ENCODE assay signal across 14 cellular contexts in genomic region chr1:56200446-56200845, GRCh38.
DNase-seq lines count a peak whose midpoint lies in the region; TF ChIP-seq lines count a peak whose summit lies in the region.
"Had no signal": no experiment of that assay in that cellular context is flagged by ENCODE, and none has a peak within 500 bp of the region (broad histone marks: within the 10 kb centered on the region; RNA-seq: fewer than 3 reads in every experiment).

No MANE protein-coding gene starts in this region.

- H3K9ac ChIP-seq in SK-N-SH: no peak overlapping the region
- H3K9ac ChIP-seq: BLaER1 had no signal

- POLR2A ChIA-PET in SK-N-SH (lab: Yijun Ruan, JAX): interaction anchor here (0.6 to 1.0 kb wide), 2 partner anchors 163 to 378 kb away, joined by 3 read pairs; no protein-coding TSS in a partner anchor

- H3F3A ChIP-seq in SK-N-SH (replicated peaks; ENCODE audit: insufficient read depth): no peaks in the 10 kb centered on the region

- peaks cover 0 to 26% of the 10 kb centered on the region in 2 experiments; a peak in 2 of 4 replicates for H3K4me1 ChIP-seq in SK-N-SH (ENCODE audit: control insufficient read depth in 1 of 2, insufficient read depth in 2 of 2, low read depth in 1 of 2, low read length in 1 of 2)
- H3K4me1 ChIP-seq: BLaER1 had no signal

- no peak overlapping the region for H2AFZ ChIP-seq in SK-N-SH (ENCODE audit: low read depth)

- H3K27me3 ChIP-seq in SK-N-SH (ENCODE audit: insufficient read depth): no peaks in the 10 kb centered on the region
- H3K27me3 ChIP-seq: BLaER1, heart left ventricle had no signal

- 51% methylated on average over 4 of the region's 4 CpGs for WGBS in SK-N-SH (ENCODE audit: low lambda C conversion rate)

- DNase-seq in DMS153 treated with DMSO at 0.1 percent for 48 hours (lab: John Stamatoyannopoulos, UW; ENCODE audit: unreplicated experiment) (peak; percentile 24), NCI-H2029 (lab: John Stamatoyannopoulos, UW) (peak; percentile 61), SK-N-SH (peak; percentile 39), myocyte (ENCODE audit: low read depth) (peak; percentile 53), globus pallidus (ENCODE audit: low spot score) (no peak), CD1c-positive myeloid dendritic cell (ENCODE audit: extremely low spot score) (no peak), SIG-M5 (lab: John Stamatoyannopoulos, UW) (no peak)
- DNase-seq in stimulated activated CD4-positive, alpha-beta T cell treated with anti-CD3 and anti-CD28 coated beads, Interleukin-2, amount 100 ng/mL, for 48 hours: no peak
- DNase-seq: activated naive CD8-positive, alpha-beta T cell treated with anti-CD3 and anti-CD28 coated beads, Interleukin-2, amount 50 U/mL, for 24 hours; heart left ventricle; NCI-H524 had no signal

- H3K36me3 ChIP-seq in SK-N-SH (replicated peaks in 1 of 2; ENCODE audit: control insufficient read depth in 1 of 2, insufficient read depth in 2 of 2, low read length in 1 of 2): no peaks in the 10 kb centered on the region
- H3K36me3 ChIP-seq: BLaER1, heart left ventricle, thoracic aorta had no signal

- no peak overlapping the region; a peak in 1 of 4 replicates for H3K4me3 ChIP-seq in SK-N-SH (ENCODE audit: low read depth in 2 of 2, low read length in 1 of 2)
- H3K4me3 ChIP-seq: BLaER1, heart left ventricle, lung, thoracic aorta had no signal

- TF ChIP-seq RAD21 in SK-N-SH (IDR thresholded peaks at IDR 0.05; ENCODE audit: low read length): no peak; the same call in 1 of the 2 replicates

- no peaks in the 10 kb centered on the region for H4K20me1 ChIP-seq in SK-N-SH (ENCODE audit: insufficient read depth)
- H4K20me1 ChIP-seq: BLaER1 had no signal

- H3K27ac ChIP-seq in SK-N-SH (ENCODE audit: low read depth in 2 of 2, low read length in 1 of 2): peak overlapping the region in 1 of 2 experiments; percentile 99; a peak in 2 of 4 replicates
- H3K27ac ChIP-seq: BLaER1, heart left ventricle, thoracic aorta had no signal

- no peaks in the 10 kb centered on the region for H3K9me3 ChIP-seq in SK-N-SH
- H3K9me3 ChIP-seq: BLaER1, heart left ventricle, thoracic aorta had no signal

- TF ChIP-seq CTCF in SK-N-SH (IDR thresholded peaks at IDR 0.05): no peak

- CTCF ChIA-PET in SK-N-SH (lab: Yijun Ruan, JAX): interaction anchor here (0.6 to 2.9 kb wide), 4 partner anchors 23 to 437 kb away, joined by 3 to 9 read pairs (median 4); no protein-coding TSS in a partner anchor

- H3K4me2 ChIP-seq in SK-N-SH: no peak overlapping the region
- H3K4me2 ChIP-seq: BLaER1 had no signal

- peak in 1 of 2 experiments; percentile 84; a peak in 2 of 4 replicates for TF ChIP-seq EP300 in SK-N-SH (IDR thresholded peaks at IDR 0.05; ENCODE audit: borderline replicate concordance in 1 of 2, low read depth in 1 of 2, low read length in 1 of 2)

- no peaks in the 10 kb centered on the region for H3K9me2 ChIP-seq in SK-N-SH

- H3K79me2 ChIP-seq in SK-N-SH (ENCODE audit: insufficient read depth): no peaks in the 10 kb centered on the region

TF ChIP-seq in SK-N-SH, 30 proteins besides CTCF, POLR2A, EP300 and RAD21:
- TF ChIP-seq SIN3A (IDR thresholded peaks at IDR 0.05; ENCODE audit: borderline replicate concordance, low read depth, low read length) (no peak), GATA2 (CRISPR knock-in tag; IDR thresholded peaks at IDR 0.05) (peak; percentile 16; the same call in 1 of the 2 replicates), RFX5 (IDR thresholded peaks at IDR 0.05; ENCODE audit: low read length) (no peak), FOXM1 (IDR thresholded peaks at IDR 0.05; ENCODE audit: low read depth) (no peak), PBX3 (IDR thresholded peaks at IDR 0.05) (no peak), RXRA (IDR thresholded peaks at IDR 0.05; ENCODE audit: borderline replicate concordance, low read depth) (no peak), NRF1 (IDR thresholded peaks at IDR 0.05; ENCODE audit: low read depth, low read length) (no peak), CHD2 (IDR thresholded peaks at IDR 0.05; ENCODE audit: low read length, partially characterized antibody) (no peak), TEAD4 (IDR thresholded peaks at IDR 0.05; ENCODE audit: borderline replicate concordance, insufficient read depth) (no peak), SMC3 (IDR thresholded peaks at IDR 0.05; ENCODE audit: low read depth, low read length) (no peak), RCOR1 (IDR thresholded peaks at IDR 0.05; ENCODE audit: low read length) (peak; percentile 52; the same call in 1 of the 2 replicates), NFIC (IDR thresholded peaks at IDR 0.05; ENCODE audit: borderline replicate concordance) (no peak), MEF2A (IDR thresholded peaks at IDR 0.05; ENCODE audit: borderline replicate concordance, low read depth) (no peak), FOSL2 (IDR thresholded peaks at IDR 0.05; ENCODE audit: borderline replicate concordance, low read depth) (no peak), YY1 (IDR thresholded peaks at IDR 0.05; ENCODE audit: low read depth) (no peak)

Comparison
In these comparisons a context has a peak if more than half of its experiments do, and no peak if none do; other contexts are left out.
1. DNase-seq: peak in DMS153 treated with DMSO at 0.1 percent for 48 hours (single experiment), NCI-H2029 (single experiment), SK-N-SH (single experiment) and myocyte (single experiment); none in globus pallidus (single experiment), CD1c-positive myeloid dendritic cell (single experiment), stimulated activated CD4-positive, alpha-beta T cell treated with anti-CD3 and anti-CD28 coated beads, Interleukin-2, amount 100 ng/mL, for 48 hours (0 of 2) and SIG-M5 (single experiment).